9 cellular contexts compared by ENCODE assay signal in genomic region chr9:109499631-109500120, GRCh38. TPM values are rescaled to one million over a fixed set of nuclear protein-coding genes. Genes with fewer than 3 reads are reported as not detected.
DNase-seq lines count a peak whose midpoint lies in the region; ATAC-seq, FAIRE-seq and TF ChIP-seq lines count a peak whose summit lies in the region.
"Had no signal": no experiment of that assay in that cellular context is flagged by ENCODE, and none has a peak within 500 bp of the region (broad histone marks: within the 10 kb centered on the region; RNA-seq: fewer than 3 reads in every experiment).

No MANE protein-coding gene starts in this region.

- intact Hi-C loops in PC-9 (cut with micrococcal nuclease; ENCODE audit: unreplicated experiment) (loop anchor here (1.0 kb wide), 1 partner anchor 22 kb away; no protein-coding TSS in a partner anchor), pancreas (cut with DNase I) (no loop called here)

- no peaks in the 10 kb centered on the region for H3K9me3 ChIP-seq in PC-9 (ENCODE audit: insufficient read depth, low read depth)
- no peaks in the 10 kb centered on the region for H3K9me3 ChIP-seq in pancreas

- DNase-seq in DMS114 treated with DMSO at 0.1 percent for 48 hours (lab: John Stamatoyannopoulos, UW; ENCODE audit: unreplicated experiment) (peak; percentile 11), PC-9 (peak in 1 of 2 experiments; percentile 82), foreskin melanocyte (peak; percentile 39), pancreas (peak; percentile 80 to 94 (median 86)), germinal center (ENCODE audit: low spot score) (no peak), hippocampal formation (lab: John Stamatoyannopoulos, UW) (no peak)
- DNase-seq in activated naive CD4-positive, alpha-beta T cell treated with anti-CD3 and anti-CD28 coated beads, Interleukin-2, amount 50 U/mL, for 16 hours = no peak

- no peaks in the 10 kb centered on the region for H3K9me2 ChIP-seq in PC-9 (ENCODE audit: insufficient read depth)

- 0 out of 2 replicates have a peak overlapping the region, but pooled peaks have one; percentile 56 for H2AFZ ChIP-seq in PC-9

- H3F3A ChIP-seq in PC-9 (ENCODE audit: insufficient read depth, low read depth) = peaks cover 8% of the 10 kb centered on the region

- BruUV-seq in PC-9 (replicated peaks; lab: Mats Ljungman, UMichigan) = no TSS peak

- TF ChIP-seq CTCF in PC-9 (conservative IDR thresholded peaks at IDR 0.05) (no peak), pancreas (IDR thresholded peaks at IDR 0.05) (no peak)

- H3K36me3 ChIP-seq in PC-9 (ENCODE audit: low read depth) (peaks cover 10% of the 10 kb centered on the region; the same call in 1 of the 2 replicates), pancreas (no peaks in the 10 kb centered on the region)

- H3K27me3 ChIP-seq in PC-9 (ENCODE audit: insufficient read depth, low read depth) (no peaks in the 10 kb centered on the region), pancreas (no peaks in the 10 kb centered on the region)

- 1% methylated on average over 47 to 48 of the region's 48 CpGs for WGBS in pancreas, 2 donors

- H3K27ac ChIP-seq in PC-9 = no peak overlapping the region
- peak overlapping the region; percentile 30 to 72 (median 62) for H3K27ac ChIP-seq in pancreas

- H3K4me2 ChIP-seq in PC-9 = peak overlapping the region; percentile 78

- peaks cover 30% of the 10 kb centered on the region for H3K79me2 ChIP-seq in PC-9 (ENCODE audit: low read depth)

- ATAC-seq in pancreas = peak; percentile 89 to 94 (median 90)
- ATAC-seq in GM19467 (IDR thresholded peaks at IDR 0.05; ENCODE audit: unreplicated experiment) = no peak

- H3K4me3 ChIP-seq in PC-9 (peak overlapping the region; percentile 62; the same call in 1 of the 2 replicates), pancreas (peak overlapping the region; percentile 18 to 49 (median 40))

- POLR2A ChIA-PET in PC-9 (lab: Charles Lee; ENCODE audit: unreplicated experiment) = no interaction called here

- H3K4me1 ChIP-seq in PC-9 (replicated peaks; ENCODE audit: insufficient read depth) (peaks cover 25% of the 10 kb centered on the region), pancreas (peaks cover 12 to 21% (median 12%) of the 10 kb centered on the region in 3 donors)

- no peak for FAIRE-seq in pancreas (lab: Jason Lieb, UNC)
- FAIRE-seq: GM18507 had no signal

- H4K20me1 ChIP-seq in PC-9 (ENCODE audit: insufficient read depth) = 0 out of 2 replicates have a peak, but pooled peaks cover 5% of the 10 kb centered on the region

- CTCF ChIA-PET in PC-9 (lab: Charles Lee) = no interaction called here

RNA-seq across cellular contexts. Expression of gene PTPN3, which starts 1.6 kb away (rescaled TPM):
- total RNA-seq in PC-9 (2021) = 19.0 and 20.2 TPM in 2 replicates
- total RNA-seq in pancreas = 10 to 100 TPM; 12.5 to 14.5 (median 13.6) TPM
- polyA plus RNA-seq in pancreas = 10 to 100 TPM in 1 of 2 donors, 1 to 10 TPM in 1; 8.0 to 16.6 TPM

Comparison
In these comparisons a context has a peak if more than half of its experiments do, and no peak if none do; other contexts are left out.
1. DNase-seq: peak in DMS114 treated with DMSO at 0.1 percent for 48 hours (single experiment), foreskin melanocyte (single experiment) and pancreas (6 of 6); none in germinal center (single experiment), activated naive CD4-positive, alpha-beta T cell treated with anti-CD3 and anti-CD28 coated beads, Interleukin-2, amount 50 U/mL, for 16 hours (single experiment) and hippocampal formation (0 of 2).